In the genomic region with DNA sequence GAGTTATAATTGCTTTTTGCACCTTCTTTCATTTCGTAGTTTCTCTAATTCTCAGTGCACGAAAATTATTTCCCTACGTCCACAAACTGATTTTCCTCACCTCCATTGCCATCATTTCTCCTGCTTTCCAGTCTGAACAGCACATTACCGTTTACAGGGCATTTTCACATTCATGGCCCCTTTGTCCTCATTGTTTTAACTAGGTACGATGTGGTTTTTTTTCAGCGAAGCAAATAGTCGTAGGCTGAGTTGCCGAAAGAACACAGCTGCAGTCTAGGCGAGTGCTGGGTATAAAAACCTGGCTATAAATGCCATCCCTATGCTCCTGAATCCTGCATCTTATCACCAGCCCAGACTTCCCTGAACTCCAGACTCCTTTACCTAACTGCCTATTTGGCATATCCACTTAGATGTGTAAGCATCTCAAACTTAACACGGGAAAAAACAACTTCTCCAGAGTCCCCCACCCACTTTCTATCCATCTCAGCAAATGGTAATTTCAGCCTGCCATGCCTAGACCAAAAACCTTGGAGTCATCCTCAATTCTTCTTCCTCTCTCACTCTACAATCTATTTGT, we compare ENCODE assay signal across 8 cellular contexts. TPM values are rescaled to one million over a fixed set of nuclear protein-coding genes. Genes with fewer than 3 reads are reported as not detected.
A peak's percentile ranks its signal among the peaks of the same experiment; 100 is the strongest.
DNase-seq lines count a peak whose midpoint lies in the region; ATAC-seq and TF ChIP-seq lines count a peak whose summit lies in the region.

No MANE protein-coding gene starts in this region.

- peaks cover 18% of the 10 kb centered on the region for H3K4me1 Mint-ChIP-seq in memory B cell

- no peak for ATAC-seq in memory B cell (ENCODE audit: low read depth)
- no peak for ATAC-seq in aorta (ENCODE audit: low FRiP score)
- no peak for ATAC-seq in GM18867 (IDR thresholded peaks at IDR 0.05; ENCODE audit: unreplicated experiment)
- ATAC-seq in HG02938 (IDR thresholded peaks at IDR 0.05; ENCODE audit: unreplicated experiment): no peak

- no peaks in the 10 kb centered on the region for H3K27me3 ChIP-seq in HUES6 (ENCODE audit: control insufficient read depth, insufficient read depth, low read length)
- H3K27me3 ChIP-seq in breast epithelium: no peaks in the 10 kb centered on the region
- H3K27me3 ChIP-seq in aorta (ENCODE audit: control insufficient read depth in 1 of 2, insufficient read depth in 2 of 2, low read length in 1 of 2): no peaks in the 10 kb centered on the region

- H3K27me3 Mint-ChIP-seq in memory B cell: no peaks in the 10 kb centered on the region

- 0 to 1% methylated on average over 10 of the region's 10 CpGs for WGBS in aorta, 2 donors

- no peaks in the 10 kb centered on the region for H3K36me3 Mint-ChIP-seq in memory B cell

- H3K27ac Mint-ChIP-seq in memory B cell: peak overlapping the region; percentile 74

- peak overlapping the region; percentile 86 for H3K4me3 ChIP-seq in HUES6 (ENCODE audit: low read depth, low read length)
- peak overlapping the region; percentile 63 to 95 (median 76) for H3K4me3 ChIP-seq in breast epithelium
- peak overlapping the region; percentile 41 to 90 for H3K4me3 ChIP-seq in aorta (ENCODE audit: low read length in 2 of 2)

- peak overlapping the region; percentile 98 for H3K4me3 Mint-ChIP-seq in memory B cell

- TF ChIP-seq POLR2A in breast epithelium (IDR thresholded peaks at IDR 0.05): no peak

- no peak for TF ChIP-seq CTCF in 22Rv1 (IDR thresholded peaks at IDR 0.05)
- no peak for TF ChIP-seq CTCF in breast epithelium (IDR thresholded peaks at IDR 0.05)

- H3K27ac ChIP-seq in 22Rv1 (peak overlapping the region; percentile 68), HUES6 (ENCODE audit: low read depth, low read length) (peak overlapping the region; percentile 63; the same call in 1 of the 2 replicates), breast epithelium (peak overlapping the region; percentile 79 to 94), aorta (ENCODE audit: low read depth in 1 of 2, low read length in 2 of 2) (peak overlapping the region in 1 of 2 donors; percentile 36)

- no peaks in the 10 kb centered on the region for H3K9me3 ChIP-seq in HUES6 (ENCODE audit: control insufficient read depth, insufficient read depth, low read depth, low read length)
- H3K9me3 ChIP-seq in breast epithelium: no peaks in the 10 kb centered on the region
- no peaks in the 10 kb centered on the region for H3K9me3 ChIP-seq in aorta (ENCODE audit: control insufficient read depth, low read length)

- no peaks in the 10 kb centered on the region for H3K9me3 Mint-ChIP-seq in memory B cell

- H3K36me3 ChIP-seq in HUES6 (ENCODE audit: control insufficient read depth, insufficient read depth, low read length) (no peaks in the 10 kb centered on the region), breast epithelium (no peaks in the 10 kb centered on the region), aorta (ENCODE audit: control insufficient read depth in 1 of 2, insufficient read depth in 2 of 2, low read length in 1 of 2) (no peaks in the 10 kb centered on the region)

- H3K9ac ChIP-seq in HUES6 (ENCODE audit: low read length): peak overlapping the region; percentile 83

- intact Hi-C loops in breast epithelium (cut with DNase I; ENCODE audit: low total_unique reads): no loop called here
- intact Hi-C loops in aorta (cut with DNase I): loop anchor here in 1 of 2 donors (10.0 kb wide), 1 partner anchor 251 kb away; the partner anchor contains the start of gene SRP14

- H3K4me1 ChIP-seq in HUES6 (ENCODE audit: control insufficient read depth, insufficient read depth, low read length) (peaks cover 34% of the 10 kb centered on the region), breast epithelium (peaks cover 0 to 6% of the 10 kb centered on the region in 2 donors), aorta (ENCODE audit: control insufficient read depth in 1 of 2, insufficient read depth in 2 of 2, low read length in 2 of 2) (no peaks in the 10 kb centered on the region)

- DNase-seq in breast epithelium (ENCODE audit: low spot score in 2 of 2) (no peak), memory B cell (ENCODE audit: low spot score in 2 of 2) (no peak), aorta (no peak), SIG-M5 treated with dmso at 0.1 percent for 504 hours (lab: John Stamatoyannopoulos, UW; ENCODE audit: unreplicated experiment) (no peak)

RNA-seq across cellular contexts. Expression of gene FSIP1, which starts 0.7 kb away (rescaled TPM):
- total RNA-seq in breast epithelium (10 to 100 TPM in 2 of 3 donors, under 1 TPM in 1; 0.32 to 23.3 (median 16.2) TPM), aorta (1 to 10 TPM; 1.2 TPM)
- polyA plus RNA-seq in aorta: 1 to 10 TPM in 1 of 2 donors, not detected in 1; 1.2 TPM
